Comparison of ENCODE assay signal across 24 cellular contexts in genomic region chr14:95453713-95453980, GRCh38.
DNase-seq lines count a peak whose midpoint lies in the region; ATAC-seq and TF ChIP-seq lines count a peak whose summit lies in the region.
"Had no signal": no experiment of that assay in that cellular context is flagged by ENCODE, and none has a peak within 500 bp of the region (broad histone marks: within the 10 kb centered on the region; RNA-seq: fewer than 3 reads in every experiment).

No MANE protein-coding gene starts in this region.

- H4K20me1 ChIP-seq in BLaER1 (peaks cover 37% of the 10 kb centered on the region), PC-9 (ENCODE audit: insufficient read depth) (no peaks in the 10 kb centered on the region)

- no peak overlapping the region for H2AFZ ChIP-seq in PC-9
- H2AFZ ChIP-seq: GM23338 had no signal

- POLR2A ChIA-PET in PC-9 (lab: Charles Lee; ENCODE audit: unreplicated experiment), result no interaction called here

- H3K27me3 ChIP-seq in BLaER1 (no peaks in the 10 kb centered on the region), PC-9 (ENCODE audit: insufficient read depth, low read depth) (no peaks in the 10 kb centered on the region)
- H3K27me3 ChIP-seq: BE2C had no signal

- peaks cover 44% of the 10 kb centered on the region for H3K36me3 Mint-ChIP-seq in activated naive CD4-positive, alpha-beta T cell treated with anti-CD3 and anti-CD28 coated beads, Interleukin-2, amount 10 ng/mL, durations not matched to agents 7 days and 5 days
- peaks cover 7% of the 10 kb centered on the region for H3K36me3 Mint-ChIP-seq in activated naive CD4-positive, alpha-beta T cell treated with anti-CD3 and anti-CD28 coated beads for 36 hours (ENCODE audit: low read depth)
- peaks cover 81% of the 10 kb centered on the region for H3K36me3 Mint-ChIP-seq in activated T-helper 17 cell treated with anti-CD3 and anti-CD28 coated beads, Interleukin-2, amount 50 U/mL, for 72 hours (ENCODE audit: low read depth)
- peaks cover 98% of the 10 kb centered on the region for H3K36me3 Mint-ChIP-seq in stimulated activated effector memory CD8-positive, alpha-beta T cell treated with anti-CD3 and anti-CD28 coated beads, Interleukin-12 subunit alpha, Interleukin-12 subunit beta, amount 100 ng/mL, for 72 hours

- no peak overlapping the region for H3K4me3 Mint-ChIP-seq in activated naive CD4-positive, alpha-beta T cell treated with anti-CD3 and anti-CD28 coated beads, Interleukin-2, amount 10 ng/mL, durations not matched to agents 7 days and 5 days
- no peak overlapping the region for H3K4me3 Mint-ChIP-seq in activated naive CD4-positive, alpha-beta T cell treated with anti-CD3 and anti-CD28 coated beads for 36 hours
- H3K4me3 Mint-ChIP-seq in activated T-helper 17 cell treated with anti-CD3 and anti-CD28 coated beads, Interleukin-2, amount 50 U/mL, for 72 hours, result no peak overlapping the region
- H3K4me3 Mint-ChIP-seq in stimulated activated effector memory CD8-positive, alpha-beta T cell treated with anti-CD3 and anti-CD28 coated beads, Interleukin-12 subunit alpha, Interleukin-12 subunit beta, amount 100 ng/mL, for 72 hours, result no peak overlapping the region
- H3K4me3 Mint-ChIP-seq: CD4-positive, CD25-positive, alpha-beta regulatory T cell; CD8-positive, alpha-beta T cell; GM23338; H9 had no signal

- no peaks in the 10 kb centered on the region for H3K79me2 ChIP-seq in PC-9 (ENCODE audit: low read depth)

- no peaks in the 10 kb centered on the region for H3K27me3 Mint-ChIP-seq in activated naive CD4-positive, alpha-beta T cell treated with anti-CD3 and anti-CD28 coated beads, Interleukin-2, amount 10 ng/mL, durations not matched to agents 7 days and 5 days
- H3K27me3 Mint-ChIP-seq in activated naive CD4-positive, alpha-beta T cell treated with anti-CD3 and anti-CD28 coated beads for 36 hours (ENCODE audit: low read depth), result no peaks in the 10 kb centered on the region
- H3K27me3 Mint-ChIP-seq in activated T-helper 17 cell treated with anti-CD3 and anti-CD28 coated beads, Interleukin-2, amount 50 U/mL, for 72 hours, result no peaks in the 10 kb centered on the region
- H3K27me3 Mint-ChIP-seq: CD4-positive, CD25-positive, alpha-beta regulatory T cell had no signal

- intact Hi-C loops in activated naive CD4-positive, alpha-beta T cell treated with anti-CD3 and anti-CD28 coated beads for 36 hours (cut with micrococcal nuclease), result no loop called here
- intact Hi-C loops in PC-9 (cut with micrococcal nuclease; ENCODE audit: unreplicated experiment), result no loop called here

- H3K9me3 ChIP-seq in BLaER1, result no peaks in the 10 kb centered on the region
- H3K9me3 ChIP-seq in PC-9 (ENCODE audit: insufficient read depth, low read depth), result no peaks in the 10 kb centered on the region
- H3K9me3 ChIP-seq: A549, BE2C had no signal

- TF ChIP-seq CTCF in PC-9 (conservative IDR thresholded peaks at IDR 0.05), result no peak

- 0 out of 2 replicates have a peak overlapping the region, but pooled peaks have one; percentile 20 for H3K9ac ChIP-seq in BLaER1

- peaks cover 99% of the 10 kb centered on the region for H3K4me1 ChIP-seq in BLaER1
- no peaks in the 10 kb centered on the region for H3K4me1 ChIP-seq in PC-9 (replicated peaks; ENCODE audit: insufficient read depth)
- H3K4me1 ChIP-seq: A549 had no signal

- CTCF ChIA-PET in activated naive CD4-positive, alpha-beta T cell treated with anti-CD3 and anti-CD28 coated beads, Interleukin-2, amount 10 ng/mL, durations not matched to agents 7 days and 5 days (lab: Charles Lee), result interaction anchor here (1.1 to 3.9 kb wide), 5 partner anchors 9 to 74 kb away, joined by 3 to 19 read pairs (median 16); no protein-coding TSS in a partner anchor
- CTCF ChIA-PET in activated naive CD4-positive, alpha-beta T cell treated with anti-CD3 and anti-CD28 coated beads for 36 hours (lab: Charles Lee), result interaction anchor here (1.7 to 3.6 kb wide), 3 partner anchors 12 to 74 kb away, joined by 9 to 32 read pairs (median 14); no protein-coding TSS in a partner anchor
- CTCF ChIA-PET in PC-9 (lab: Charles Lee), result no interaction called here

- H3F3A ChIP-seq in PC-9 (ENCODE audit: insufficient read depth, low read depth), result no peaks in the 10 kb centered on the region

- no TSS peak for BruUV-seq in PC-9 (replicated peaks; lab: Mats Ljungman, UMichigan)

- H3K27ac Mint-ChIP-seq in activated naive CD4-positive, alpha-beta T cell treated with anti-CD3 and anti-CD28 coated beads, Interleukin-2, amount 10 ng/mL, durations not matched to agents 7 days and 5 days, result peak overlapping the region; percentile 49
- H3K27ac Mint-ChIP-seq in activated naive CD4-positive, alpha-beta T cell treated with anti-CD3 and anti-CD28 coated beads for 36 hours, result no peak overlapping the region
- peak overlapping the region; percentile 59 for H3K27ac Mint-ChIP-seq in activated T-helper 17 cell treated with anti-CD3 and anti-CD28 coated beads, Interleukin-2, amount 50 U/mL, for 72 hours
- H3K27ac Mint-ChIP-seq in stimulated activated effector memory CD8-positive, alpha-beta T cell treated with anti-CD3 and anti-CD28 coated beads, Interleukin-12 subunit alpha, Interleukin-12 subunit beta, amount 100 ng/mL, for 72 hours, result peak overlapping the region; percentile 74
- H3K27ac Mint-ChIP-seq: GM23338, H9 had no signal

- peak overlapping the region; percentile 42 for H3K4me2 ChIP-seq in BLaER1
- no peak overlapping the region for H3K4me2 ChIP-seq in PC-9
- H3K4me2 ChIP-seq: A549, GM23338 had no signal

- no peak overlapping the region for H3K4me3 ChIP-seq in BLaER1
- H3K4me3 ChIP-seq in PC-9, result no peak overlapping the region
- H3K4me3 ChIP-seq: A549, GM12878, GM23338 had no signal

- no peak for DNase-seq in activated naive CD4-positive, alpha-beta T cell treated with anti-CD3 and anti-CD28 coated beads, Interleukin-2, amount 10 ng/mL, durations not matched to agents 7 days and 5 days
- DNase-seq in activated naive CD4-positive, alpha-beta T cell treated with anti-CD3 and anti-CD28 coated beads for 36 hours, result no peak
- no peak for DNase-seq in stimulated activated effector memory CD8-positive, alpha-beta T cell treated with anti-CD3 and anti-CD28 coated beads, Interleukin-12 subunit alpha, Interleukin-12 subunit beta, amount 100 ng/mL, for 72 hours (ENCODE audit: low spot score in 2 of 2)
- DNase-seq in COR-L47 (lab: John Stamatoyannopoulos, UW) (no peak), NOMO-1 treated with dmso at 0.1 percent for 144 hours (lab: John Stamatoyannopoulos, UW; ENCODE audit: unreplicated experiment) (no peak), PC-9 (no peak)
- DNase-seq: 8988T; ACHN; AML-193; CD4-positive, CD25-positive, alpha-beta regulatory T cell; CD8-positive, alpha-beta T cell; DMS 273 treated with DMSO at 0.1 percent for 48 hours; DMS79; EL; GDM1; H9 had no signal

- H3K27ac ChIP-seq in BLaER1 (peak overlapping the region; percentile 62), PC-9 (no peak overlapping the region)
- H3K27ac ChIP-seq: A549, C4-2B had no signal

- peaks cover 98% of the 10 kb centered on the region for H3K36me3 ChIP-seq in BLaER1
- no peaks in the 10 kb centered on the region for H3K36me3 ChIP-seq in PC-9 (ENCODE audit: low read depth)
- H3K36me3 ChIP-seq: BE2C had no signal

- ATAC-seq in activated T-helper 17 cell treated with anti-CD3 and anti-CD28 coated beads, Interleukin-2, amount 50 U/mL, for 72 hours (replicated peaks), result no peak
- ATAC-seq in stimulated activated effector memory CD8-positive, alpha-beta T cell treated with anti-CD3 and anti-CD28 coated beads, Interleukin-12 subunit alpha, Interleukin-12 subunit beta, amount 100 ng/mL, for 72 hours, result no peak
- ATAC-seq: A549; CD8-positive, alpha-beta T cell; GM12878; GM23338; HCT116 had no signal

- no peaks in the 10 kb centered on the region for H3K9me3 Mint-ChIP-seq in activated naive CD4-positive, alpha-beta T cell treated with anti-CD3 and anti-CD28 coated beads, Interleukin-2, amount 10 ng/mL, durations not matched to agents 7 days and 5 days
- no peaks in the 10 kb centered on the region for H3K9me3 Mint-ChIP-seq in activated naive CD4-positive, alpha-beta T cell treated with anti-CD3 and anti-CD28 coated beads for 36 hours
- no peaks in the 10 kb centered on the region for H3K9me3 Mint-ChIP-seq in activated T-helper 17 cell treated with anti-CD3 and anti-CD28 coated beads, Interleukin-2, amount 50 U/mL, for 72 hours
- H3K9me3 Mint-ChIP-seq in stimulated activated effector memory CD8-positive, alpha-beta T cell treated with anti-CD3 and anti-CD28 coated beads, Interleukin-12 subunit alpha, Interleukin-12 subunit beta, amount 100 ng/mL, for 72 hours, result no peaks in the 10 kb centered on the region
- H3K9me3 Mint-ChIP-seq: CD8-positive, alpha-beta T cell; GM23338; H9 had no signal

- no peaks in the 10 kb centered on the region for H3K4me1 Mint-ChIP-seq in activated naive CD4-positive, alpha-beta T cell treated with anti-CD3 and anti-CD28 coated beads, Interleukin-2, amount 10 ng/mL, durations not matched to agents 7 days and 5 days
- peaks cover 9% of the 10 kb centered on the region for H3K4me1 Mint-ChIP-seq in activated naive CD4-positive, alpha-beta T cell treated with anti-CD3 and anti-CD28 coated beads for 36 hours (ENCODE audit: low read depth)
- H3K4me1 Mint-ChIP-seq in activated T-helper 17 cell treated with anti-CD3 and anti-CD28 coated beads, Interleukin-2, amount 50 U/mL, for 72 hours, result peaks cover 4% of the 10 kb centered on the region
- peaks cover 4% of the 10 kb centered on the region for H3K4me1 Mint-ChIP-seq in stimulated activated effector memory CD8-positive, alpha-beta T cell treated with anti-CD3 and anti-CD28 coated beads, Interleukin-12 subunit alpha, Interleukin-12 subunit beta, amount 100 ng/mL, for 72 hours

- H3K9me2 ChIP-seq in PC-9 (ENCODE audit: insufficient read depth), result no peaks in the 10 kb centered on the region
